ENCODE assay signal across 26 cellular contexts in genomic region chrX:15512401-15512965, GRCh38. TPM values are rescaled to one million over a fixed set of nuclear protein-coding genes. Genes with fewer than 3 reads are reported as not detected.
DNase-seq lines count a peak whose midpoint lies in the region; ATAC-seq lines count a peak whose summit lies in the region.
"Had no signal": no experiment of that assay in that cellular context is flagged by ENCODE, and none has a peak within 500 bp of the region (broad histone marks: within the 10 kb centered on the region; RNA-seq: fewer than 3 reads in every experiment).

No MANE protein-coding gene starts in this region.

- DNase-seq in A172 (ENCODE audit: low spot score) (peak; percentile 49), LHCN-M2 (ENCODE audit: low read depth) (peak; percentile 11), amniotic epithelial cell (ENCODE audit: low read depth) (peak; percentile 55), anterior cingulate cortex (lab: John Stamatoyannopoulos, UW) (no peak), SHP77 (lab: John Stamatoyannopoulos, UW) (no peak), D341Med (ENCODE audit: low spot score) (no peak)
- DNase-seq: activated naive CD4-positive, alpha-beta T cell treated with Interleukin-2 at 50 U/mL for 16 hours; activated T-cell treated with anti-CD3 and anti-CD28 coated beads, Interleukin-2, amount 50 U/mL, for 72 hours; DMS79; effector CD4-positive, alpha-beta T cell; heart left ventricle; Kasumi-1; kidney glomerular epithelial cell; natural killer cell; NCI-H446 treated with DMSO at 0.1 percent for 48 hours; occipital lobe; psoas muscle; stimulated activated CD4-positive, alpha-beta T cell treated with anti-CD3 and anti-CD28 coated beads, Interleukin-12 subunit alpha, Interleukin-12 subunit beta, amount 100 ng/mL, for 4 hours; stimulated activated CD4-positive, alpha-beta T cell treated with anti-CD3 and anti-CD28 coated beads, Interleukin-2, amount 100 ng/mL, for 48 hours; stimulated activated naive CD8-positive, alpha-beta T cell treated with anti-CD3 and anti-CD28 coated beads, Interleukin-15, amount 100 ng/mL, for 72 hours; T-helper 17 cell had no signal

- ATAC-seq in esophagus mucosa = peak; percentile 73
- no peak for ATAC-seq in HG03432 (IDR thresholded peaks at IDR 0.05; ENCODE audit: unreplicated experiment)
- ATAC-seq: activated T-cell treated with anti-CD3 and anti-CD28 coated beads, Interleukin-2, amount 50 U/mL, for 72 hours; heart left ventricle; natural killer cell; psoas muscle; sciatic nerve; stimulated activated naive CD8-positive, alpha-beta T cell treated with anti-CD3 and anti-CD28 coated beads, Interleukin-15, amount 100 ng/mL, for 72 hours; T-helper 17 cell had no signal

RNA-seq across cellular contexts. Expression of gene BMX, which starts 11.9 kb away (rescaled TPM):
- total RNA-seq in A172 (2014; rRNA removed; shearing (Covaris generic)) = 0.07 TPM in 1 of 2 replicates, not detected in the other
- total RNA-seq in LHCN-M2 (2014; rRNA removed) (not detected in 2 replicates), esophagus mucosa (1.0 TPM)
- not detected for polyA plus RNA-seq in LHCN-M2 (2012)
- total RNA-seq: activated T-cell treated with anti-CD3 and anti-CD28 coated beads, Interleukin-2, amount 50 U/mL, for 72 hours; epithelial cell of proximal tubule; T-helper 17 cell had no signal

RNA-seq across cellular contexts. Expression of gene PIR, which starts 19.4 kb away (rescaled TPM):
- 46.9 and 61.1 TPM in 2 replicates for total RNA-seq in A172 (2014; rRNA removed; shearing (Covaris generic))
- total RNA-seq in LHCN-M2 (2014; rRNA removed) = 2.9 and 4.2 TPM in 2 replicates
- 9.2 TPM for polyA plus RNA-seq in LHCN-M2 (2012)
- 25.5 TPM for total RNA-seq in esophagus mucosa
- total RNA-seq: mononuclear cell, T-helper 17 cell had no signal

Comparison
In these comparisons a context has a peak if more than half of its experiments do, and no peak if none do; other contexts are left out.
1. DNase-seq: peak in A172 (single experiment), LHCN-M2 (single experiment) and amniotic epithelial cell (single experiment); none in anterior cingulate cortex (0 of 58), SHP77 (0 of 2) and D341Med (single experiment).